ENCODE assay signal across 11 cellular contexts in the genomic region with DNA sequence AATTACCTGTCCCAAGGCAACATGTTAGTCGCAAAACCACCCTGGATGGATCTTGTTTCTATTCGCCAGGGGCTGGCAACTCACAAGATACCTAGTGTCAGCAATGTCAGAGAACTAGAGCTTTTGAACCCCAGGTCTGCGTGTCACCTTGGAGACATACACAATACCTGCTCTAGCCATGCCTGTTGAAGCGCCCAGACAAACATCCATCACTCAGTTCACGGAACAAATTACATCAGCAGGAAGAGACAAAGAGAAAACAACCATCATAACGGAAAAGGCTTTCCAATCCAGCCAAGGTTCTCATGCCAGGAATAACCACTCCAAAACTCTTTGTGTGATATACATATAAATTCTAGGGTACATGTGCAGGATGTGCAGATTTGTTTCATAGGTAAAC. TPM values are rescaled to one million over a fixed set of nuclear protein-coding genes. Genes with fewer than 3 reads are reported as not detected.
DNase-seq lines count a peak whose midpoint lies in the region; ATAC-seq and TF ChIP-seq lines count a peak whose summit lies in the region.
"Had no signal": no experiment of that assay in that cellular context is flagged by ENCODE, and none has a peak within 500 bp of the region (broad histone marks: within the 10 kb centered on the region; RNA-seq: fewer than 3 reads in every experiment).

No MANE protein-coding gene starts in this region.

- H3K27me3 ChIP-seq in left ventricle myocardium inferior (ENCODE audit: low read depth) (no peaks in the 10 kb centered on the region), left lung (no peaks in the 10 kb centered on the region), upper lobe of left lung (no peaks in the 10 kb centered on the region)

- DNase-seq in left ventricle myocardium inferior, result no peak
- no peak for DNase-seq in Right ventricle myocardium superior
- peak; percentile 14 for DNase-seq in astrocyte of the hippocampus (ENCODE audit: low read depth, low spot score)
- no peak for DNase-seq in left lung
- DNase-seq in upper lobe of left lung, result no peak
- DNase-seq: NCI-H1092 treated with DMSO at 0.1 percent for 48 hours; stimulated activated CD4-positive, alpha-beta T cell treated with anti-CD3 and anti-CD28 coated beads, Interleukin-2, amount 100 ng/mL, for 24 hours had no signal

- peak in 1 of 4 donors; percentile 6 for TF ChIP-seq POLR2A in upper lobe of left lung (IDR thresholded peaks at IDR 0.05)

- intact Hi-C loops in left ventricle myocardium inferior (cut with micrococcal nuclease) (no loop called here), Right ventricle myocardium superior (cut with DNase I) (no loop called here), left lung (cut with DNase I) (no loop called here)

- peak overlapping the region; percentile 78 for H3K4me3 ChIP-seq in left ventricle myocardium inferior
- peak overlapping the region in 1 of 2 donors; percentile 90 for H3K4me3 ChIP-seq in left lung
- H3K4me3 ChIP-seq in upper lobe of left lung, result peak overlapping the region; percentile 68 to 90 (median 77)

- WGBS in upper lobe of left lung, 2 donors, result 48 to 50% methylated on average over 6 of the region's 6 CpGs

- TF ChIP-seq CTCF in left ventricle myocardium inferior (IDR thresholded peaks at IDR 0.05; ENCODE audit: borderline replicate concordance) (no peak), left lung (IDR thresholded peaks at IDR 0.05) (no peak), upper lobe of left lung (IDR thresholded peaks at IDR 0.05) (no peak)

- peak in 1 of 4 donors; percentile 66 for TF ChIP-seq EP300 in upper lobe of left lung (IDR thresholded peaks at IDR 0.05)

- ATAC-seq in Right ventricle myocardium superior (ENCODE audit: poor library complexity) (no peak), left lung (no peak), upper lobe of left lung (ENCODE audit: low FRiP score in 2 of 2) (no peak), GM21529 (IDR thresholded peaks at IDR 0.05; ENCODE audit: unreplicated experiment) (no peak), HG02588 (IDR thresholded peaks at IDR 0.05; ENCODE audit: unreplicated experiment) (no peak), HG02981 (IDR thresholded peaks at IDR 0.05; ENCODE audit: unreplicated experiment) (no peak)
- ATAC-seq: WTC11 had no signal

- H3K36me3 ChIP-seq in left ventricle myocardium inferior (peaks cover 20% of the 10 kb centered on the region), left lung (peaks cover 0 to 22% of the 10 kb centered on the region in 2 donors), upper lobe of left lung (peaks cover 0 to 21% (median 0%) of the 10 kb centered on the region in 4 donors)

- H3K9me3 ChIP-seq in left ventricle myocardium inferior (replicated peaks) (no peaks in the 10 kb centered on the region), left lung (no peaks in the 10 kb centered on the region), upper lobe of left lung (no peaks in the 10 kb centered on the region)

- H3K27ac ChIP-seq in left ventricle myocardium inferior (replicated peaks), result peak overlapping the region; percentile 95
- peak overlapping the region; percentile 90 to 97 for H3K27ac ChIP-seq in left lung
- peak overlapping the region; percentile 96 to 98 (median 96) for H3K27ac ChIP-seq in upper lobe of left lung

- peaks cover 87% of the 10 kb centered on the region for H3K4me1 ChIP-seq in left ventricle myocardium inferior
- peaks cover 19 to 67% of the 10 kb centered on the region in 2 donors for H3K4me1 ChIP-seq in left lung
- peaks cover 26 to 69% (median 46%) of the 10 kb centered on the region in 4 donors for H3K4me1 ChIP-seq in upper lobe of left lung

RNA-seq across cellular contexts. Expression of gene CD59, which starts 2.2 kb away (rescaled TPM):
- total RNA-seq in left ventricle myocardium inferior, result 789 TPM
- 713 TPM for total RNA-seq in Right ventricle myocardium superior
- 1,000 to 10,000 TPM in 1 of 2 donors, 100 to 1,000 TPM in 1; 928 to 1,244 TPM for total RNA-seq in left lung
- 100 to 1,000 TPM in 5 of 6 donors, 10 to 100 TPM in 1; 57.6 to 914 (median 315) TPM for total RNA-seq in upper lobe of left lung

RNA-seq across cellular contexts. Expression of gene C11orf91, which starts 33.4 kb away (rescaled TPM):
- total RNA-seq in left ventricle myocardium inferior (not detected), Right ventricle myocardium superior (not detected), left lung (1 to 10 TPM in 1 of 2 donors, not detected in 1; 2.2 TPM), upper lobe of left lung (1 to 10 TPM in 1 of 6 donors, under 1 TPM in 1, not detected in 4; 0.77 to 1.3 TPM)

RNA-seq across cellular contexts. Expression of gene FBXO3, which starts 40.3 kb away (rescaled TPM):
- total RNA-seq in left ventricle myocardium inferior (49.8 TPM), Right ventricle myocardium superior (45.3 TPM), left lung (10 to 100 TPM; 25.9 to 30.5 TPM), upper lobe of left lung (10 to 100 TPM in 5 of 6 donors, 1 to 10 TPM in 1; 9.9 to 50.8 (median 26.9) TPM)
